1 cellular context compared by ENCODE assay signal in genomic region chr21:36699026-36699545, GRCh38.
TF ChIP-seq lines count a peak whose summit lies in the region.

Gene SIM2, plus strand, starts transcription at chr21:36699115. Its CDS starts 632 bp downstream, at chr21:36699747.

TF ChIP-seq in HEK293, 187 proteins besides CTCF, POLR2A, EP300 and RAD21 (continued from another document):
- TF ChIP-seq ZNF398 (tag by site-specific recombination; IDR thresholded peaks at IDR 0.05): 0 out of 2 replicates have a peak, but pooled peaks have one; percentile 2
- TF ChIP-seq ZNF341 (tag by site-specific recombination; IDR thresholded peaks at IDR 0.05; ENCODE audit: low read depth): peak; percentile 37; the same call in 1 of the 2 replicates
- peak; percentile 52 for TF ChIP-seq IKZF3 (tag by site-specific recombination; IDR thresholded peaks at IDR 0.05)
- peak; percentile 49; the same call in 1 of the 2 replicates for TF ChIP-seq ZBTB17 (tag by site-specific recombination; IDR thresholded peaks at IDR 0.05)
- peak; percentile 29; the same call in 1 of the 2 replicates for TF ChIP-seq ZNF513 (tag by site-specific recombination; IDR thresholded peaks at IDR 0.05)
- TF ChIP-seq KLF16 (tag by site-specific recombination; IDR thresholded peaks at IDR 0.05): peak; percentile 10; the same call in 1 of the 2 replicates
- TF ChIP-seq ZBTB26 (tag by site-specific recombination; optimal IDR thresholded peaks at IDR 0.05): peak; percentile 28
- TF ChIP-seq ZNF692 (tag by site-specific recombination; IDR thresholded peaks at IDR 0.05): 0 out of 2 replicates have a peak, but pooled peaks have one; percentile 1
- TF ChIP-seq EGR2 (tag by site-specific recombination; IDR thresholded peaks at IDR 0.05; ENCODE audit: low read depth): peak; percentile 44
- TF ChIP-seq ZNF202 (tag by site-specific recombination; IDR thresholded peaks at IDR 0.05; ENCODE audit: borderline replicate concordance): 0 out of 2 replicates have a peak, but pooled peaks have one; percentile 34
- TF ChIP-seq GLIS1 (tag by site-specific recombination; IDR thresholded peaks at IDR 0.05): peak; percentile 61; the same call in 1 of the 2 replicates
- TF ChIP-seq ZNF843 (tag by site-specific recombination; IDR thresholded peaks at IDR 0.05): no peak
- TF ChIP-seq ZNF148 (tag by site-specific recombination; IDR thresholded peaks at IDR 0.05; ENCODE audit: borderline replicate concordance): no peak
- TF ChIP-seq KLF17 (tag by site-specific recombination; IDR thresholded peaks at IDR 0.05): peak; percentile 44; the same call in 1 of the 2 replicates
- TF ChIP-seq ZNF26 (tag by site-specific recombination; IDR thresholded peaks at IDR 0.05): no peak
- TF ChIP-seq KLF9 (tag by site-specific recombination; IDR thresholded peaks at IDR 0.05; ENCODE audit: low read depth): no peak
- TF ChIP-seq SP2 (tag by site-specific recombination; IDR thresholded peaks at IDR 0.05): peak; percentile 25; the same call in 1 of the 2 replicates
- TF ChIP-seq ZNF704 (tag by site-specific recombination; IDR thresholded peaks at IDR 0.05): no peak
- TF ChIP-seq ZNF660 (tag by site-specific recombination; IDR thresholded peaks at IDR 0.05): peak; percentile 53; the same call in 1 of the 2 replicates
- no peak; the same call in 1 of the 2 replicates for TF ChIP-seq REST (tag by site-specific recombination; IDR thresholded peaks at IDR 0.05)
- peak; percentile 71; the same call in 1 of the 2 replicates for TF ChIP-seq ZSCAN5A (tag by site-specific recombination; IDR thresholded peaks at IDR 0.05)
